Comparison of ENCODE assay signal across 9 cellular contexts in the genomic region with DNA sequence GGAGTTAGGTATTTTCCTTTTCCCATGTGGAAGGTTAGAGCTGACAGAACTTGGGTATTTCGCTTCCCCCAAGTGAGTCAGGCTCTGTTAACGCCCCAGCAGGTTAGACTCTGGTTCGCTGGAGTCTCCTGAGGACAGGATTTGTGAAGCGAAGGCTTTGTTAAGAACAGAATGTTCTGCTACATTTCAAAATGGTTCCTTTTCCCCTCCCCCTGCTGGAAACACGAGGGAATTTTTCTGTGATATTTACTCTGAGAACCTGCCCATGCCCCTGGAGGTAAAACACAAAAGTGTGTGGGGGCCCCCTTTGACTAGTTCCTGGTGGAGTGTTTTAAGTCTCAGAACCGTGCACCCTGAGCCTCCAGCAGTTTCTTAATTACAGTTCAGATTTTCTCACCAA.
A peak's percentile ranks its signal among the peaks of the same experiment; 100 is the strongest.
DNase-seq lines count a peak whose midpoint lies in the region; ATAC-seq, FAIRE-seq and TF ChIP-seq lines count a peak whose summit lies in the region.
"Had no signal": no experiment of that assay in that cellular context is flagged by ENCODE, and none has a peak within 500 bp of the region (broad histone marks: within the 10 kb centered on the region; RNA-seq: fewer than 3 reads in every experiment).

No MANE protein-coding gene starts in this region.

- H3K4me1 ChIP-seq in heart left ventricle, result peaks cover 0 to 9% (median 1%) of the 10 kb centered on the region in 12 donors
- H3K4me1 ChIP-seq in right atrium auricular region, result peaks cover 0 to 3% of the 10 kb centered on the region in 2 donors

- TF ChIP-seq POLR2A in heart left ventricle (IDR thresholded peaks at IDR 0.05), result no peak

- H3K27ac ChIP-seq in heart left ventricle (no peak overlapping the region), right atrium auricular region (no peak overlapping the region)

- in situ Hi-C loops in SK-MEL-5 (cut with HindIII; ENCODE audit: low pct_unique_long_range_greater_than_20kb, low sequenced_read_pairs), result no loop called here

- intact Hi-C loops in heart left ventricle (cut with DNase I), result no loop called here
- intact Hi-C loops in left ventricle myocardium superior (cut with micrococcal nuclease), result no loop called here
- intact Hi-C loops in posterior vena cava (cut with DNase I), result no loop called here

- 71 to 82% (median 79%) methylated on average over 6 of the region's 6 CpGs for WGBS in heart left ventricle, 4 donors

- no peak for FAIRE-seq in urothelium cell line (lab: Jason Lieb, UNC)

- H3K36me3 ChIP-seq in heart left ventricle (no peaks in the 10 kb centered on the region), right atrium auricular region (no peaks in the 10 kb centered on the region)

- DNase-seq in heart left ventricle (no peak), right atrium auricular region (ENCODE audit: low spot score) (no peak), SK-MEL-5 (ENCODE audit: low read depth, low spot score) (peak; percentile 40), left ventricle myocardium superior (no peak), urothelium cell line (ENCODE audit: low spot score) (peak; percentile 17), posterior vena cava (ENCODE audit: low spot score) (no peak), T-helper 9 cell (no peak)
- DNase-seq: DMS153 had no signal

- TF ChIP-seq CTCF in heart left ventricle (IDR thresholded peaks at IDR 0.05), result peak in 8 of 12 donors; percentile 10 to 29 (median 20)
- TF ChIP-seq CTCF in right atrium auricular region (IDR thresholded peaks at IDR 0.05), result no peak

- ATAC-seq in heart left ventricle (peak in 1 of 4 donors; percentile 39), left ventricle myocardium superior (peak; percentile 31), GM21619 (IDR thresholded peaks at IDR 0.05; ENCODE audit: unreplicated experiment) (no peak)

- H3K9me3 ChIP-seq in heart left ventricle (no peaks in the 10 kb centered on the region), right atrium auricular region (no peaks in the 10 kb centered on the region)

- H3K27me3 ChIP-seq in heart left ventricle, result no peaks in the 10 kb centered on the region
- H3K27me3 ChIP-seq in right atrium auricular region, result no peaks in the 10 kb centered on the region

- H3K4me3 ChIP-seq in heart left ventricle (no peak overlapping the region), right atrium auricular region (no peak overlapping the region)

Comparison
In these comparisons a context has a peak if more than half of its experiments do, and no peak if none do; other contexts are left out.
1. CTCF ChIP-seq: peak in heart left ventricle (8 of 12); none in right atrium auricular region (0 of 2).
2. DNase-seq: peak in SK-MEL-5 (single experiment) and urothelium cell line (single experiment); none in heart left ventricle (0 of 5), right atrium auricular region (single experiment), left ventricle myocardium superior (single experiment), posterior vena cava (single experiment) and T-helper 9 cell (single experiment).